Comparison of ENCODE assay signal across 9 cellular contexts in genomic region chr14:103259801-103260628, GRCh38.
DNase-seq lines count a peak whose midpoint lies in the region; ATAC-seq and FAIRE-seq lines count a peak whose summit lies in the region.
"Had no signal": no experiment of that assay in that cellular context is flagged by ENCODE, and none has a peak within 500 bp of the region (broad histone marks: within the 10 kb centered on the region; RNA-seq: fewer than 3 reads in every experiment).

No MANE protein-coding gene starts in this region.

- H3K27me3 ChIP-seq in ACC112 (ENCODE audit: insufficient read depth, low read length) (no peaks in the 10 kb centered on the region), Karpas-422 (ENCODE audit: low read length) (no peaks in the 10 kb centered on the region), mucosa of rectum (ENCODE audit: control insufficient read depth in 2 of 2, insufficient read depth in 2 of 2, low read length in 2 of 2) (no peaks in the 10 kb centered on the region)

- peak overlapping the region; percentile 78 for H3K4me3 ChIP-seq in ACC112 (ENCODE audit: low read depth, low read length)
- H3K4me3 ChIP-seq in Karpas-422 (ENCODE audit: low read length): no peak overlapping the region
- peak overlapping the region; percentile 69 to 83 for H3K4me3 ChIP-seq in mucosa of rectum (ENCODE audit: low read length in 2 of 2)

- no peak for FAIRE-seq in GM19239 (lab: Jason Lieb, UNC)

- peak overlapping the region; percentile 39 for H3K4me3 Mint-ChIP-seq in central memory CD8-positive, alpha-beta T cell

- H3K79me2 ChIP-seq in ACC112 (ENCODE audit: control insufficient read depth, insufficient read depth, low read length, unreplicated experiment): no peaks in the 10 kb centered on the region
- H3K79me2 ChIP-seq in Karpas-422 (ENCODE audit: low read length): no peaks in the 10 kb centered on the region

- H3K9me3 ChIP-seq in Karpas-422 (ENCODE audit: low read length) (no peaks in the 10 kb centered on the region), mucosa of rectum (ENCODE audit: control insufficient read depth in 2 of 2, low read length in 2 of 2) (no peaks in the 10 kb centered on the region)

- DNase-seq in Karpas-422 (no peak), GM19239 (ENCODE audit: insufficient read length, low spot score) (no peak), CD1c-positive myeloid dendritic cell (ENCODE audit: extremely low spot score) (no peak), KBM-7 (no peak), SHP77 (lab: John Stamatoyannopoulos, UW) (no peak)
- DNase-seq in central memory CD8-positive, alpha-beta T cell (ENCODE audit: low spot score in 2 of 2): no peak
- DNase-seq: naive B cell had no signal

- peak overlapping the region; percentile 44 for H3K27ac Mint-ChIP-seq in central memory CD8-positive, alpha-beta T cell (ENCODE audit: low read depth)
- H3K27ac Mint-ChIP-seq: naive B cell had no signal

- H3K36me3 ChIP-seq in ACC112 (ENCODE audit: insufficient read depth, low read length) (no peaks in the 10 kb centered on the region), Karpas-422 (ENCODE audit: insufficient read depth, low read length) (no peaks in the 10 kb centered on the region), mucosa of rectum (ENCODE audit: control insufficient read depth in 2 of 2, insufficient read depth in 2 of 2, low read length in 2 of 2) (no peaks in the 10 kb centered on the region)

- no peaks in the 10 kb centered on the region for H3K36me3 Mint-ChIP-seq in central memory CD8-positive, alpha-beta T cell (ENCODE audit: insufficient read depth)
- H3K36me3 Mint-ChIP-seq: naive B cell had no signal

- peaks cover 54% of the 10 kb centered on the region for H3K27me3 Mint-ChIP-seq in central memory CD8-positive, alpha-beta T cell

- ATAC-seq in central memory CD8-positive, alpha-beta T cell (replicated peaks; ENCODE audit: extremely low read depth, poor library complexity, severe bottlenecking): no peak

- H3K9me3 Mint-ChIP-seq in central memory CD8-positive, alpha-beta T cell: no peaks in the 10 kb centered on the region

- peaks cover 6% of the 10 kb centered on the region for H3K4me1 Mint-ChIP-seq in central memory CD8-positive, alpha-beta T cell

- H3K4me2 ChIP-seq in Karpas-422 (ENCODE audit: low read depth, low read length, poor library complexity, severe bottlenecking): peak overlapping the region; percentile 16

- H3K27ac ChIP-seq in ACC112 (ENCODE audit: low read depth, low read length): peak overlapping the region; percentile 67
- H3K27ac ChIP-seq in Karpas-422 (ENCODE audit: low read length): no peak overlapping the region
- H3K27ac ChIP-seq in mucosa of rectum (ENCODE audit: low read depth in 2 of 2, low read length in 2 of 2): peak overlapping the region; percentile 67 to 72

- no peaks in the 10 kb centered on the region for H3K9me2 ChIP-seq in Karpas-422 (replicated peaks; ENCODE audit: insufficient read depth, low read length)

- H4K20me1 ChIP-seq in Karpas-422 (ENCODE audit: insufficient read depth, low read depth, low read length): no peaks in the 10 kb centered on the region

- in situ Hi-C loops in KBM-7 (cut with MboI; ENCODE audit: low pct_unique_long_range_greater_than_20kb, low sequenced_read_pairs): no loop called here

- H3K9ac ChIP-seq in Karpas-422 (ENCODE audit: low read length) (no peak overlapping the region), mucosa of rectum (ENCODE audit: low read depth in 1 of 2, low read length in 2 of 2) (peak overlapping the region; percentile 48 to 67)

- H2AFZ ChIP-seq in ACC112 (ENCODE audit: low read length, unreplicated experiment) (peak overlapping the region; percentile 97), Karpas-422 (ENCODE audit: low read length) (no peak overlapping the region)

- peaks cover 6% of the 10 kb centered on the region for H3K4me1 ChIP-seq in ACC112 (ENCODE audit: control insufficient read depth, insufficient read depth, low read length, unreplicated experiment)
- H3K4me1 ChIP-seq in Karpas-422 (ENCODE audit: low read length): no peaks in the 10 kb centered on the region
- peaks cover 3 to 7% of the 10 kb centered on the region in 2 donors for H3K4me1 ChIP-seq in mucosa of rectum (ENCODE audit: control insufficient read depth in 2 of 2, insufficient read depth in 2 of 2, low read length in 2 of 2)
